1 cellular context compared by ENCODE assay signal in the genomic region with DNA sequence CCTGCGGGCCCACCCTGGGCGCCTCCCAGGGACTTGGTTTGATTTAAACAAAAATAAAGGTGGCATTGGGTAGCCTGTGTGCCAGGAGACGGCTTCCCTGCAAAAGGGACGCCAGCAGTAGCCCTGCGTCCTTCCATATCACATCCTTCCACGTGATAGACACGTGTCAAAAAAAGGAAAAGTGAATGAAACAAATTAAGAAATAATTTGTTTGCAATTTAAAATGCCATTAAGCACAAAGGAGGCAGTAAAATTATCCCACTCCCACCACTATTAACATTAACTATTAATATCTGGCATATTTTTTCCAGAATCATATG.
A peak's percentile ranks its signal among the peaks of the same experiment; 100 is the strongest.
TF ChIP-seq lines count a peak whose summit lies in the region.

No MANE protein-coding gene starts in this region.

TF ChIP-seq in GM23338, 12 proteins besides CTCF, POLR2A, EP300 and RAD21:
- TF ChIP-seq ZNF462 (CRISPR knock-in tag; IDR thresholded peaks at IDR 0.05) (no peak), ETS1 (IDR thresholded peaks at IDR 0.05) (0 out of 2 replicates have a peak, but pooled peaks have one; percentile 2)
